20 cellular contexts compared by ENCODE assay signal in the genomic region with DNA sequence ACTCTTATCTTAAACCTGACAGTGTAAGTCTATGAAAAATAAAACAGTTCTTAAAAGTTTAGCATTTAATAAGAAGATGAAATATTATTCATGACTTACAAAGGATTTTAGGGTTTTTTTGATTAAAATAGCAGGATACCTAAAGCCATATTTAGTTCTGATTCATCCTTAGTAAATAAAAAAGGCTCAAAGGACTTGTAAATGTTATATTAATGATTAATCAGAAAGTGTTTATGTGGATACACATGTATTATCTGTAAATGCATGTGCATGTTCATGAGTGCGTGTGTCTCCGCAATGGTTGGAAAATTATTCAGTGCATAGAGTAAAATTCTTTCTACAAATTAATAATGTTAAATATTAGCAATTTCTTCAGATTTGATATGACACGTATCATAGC. TPM values are rescaled to one million over a fixed set of nuclear protein-coding genes. Genes with fewer than 3 reads are reported as not detected.
DNase-seq lines count a peak whose midpoint lies in the region; ATAC-seq and FAIRE-seq lines count a peak whose summit lies in the region.
"Had no signal": no experiment of that assay in that cellular context is flagged by ENCODE, and none has a peak within 500 bp of the region (broad histone marks: within the 10 kb centered on the region; RNA-seq: fewer than 3 reads in every experiment).

No MANE protein-coding gene starts in this region.

- ATAC-seq in HG02885 (IDR thresholded peaks at IDR 0.05; ENCODE audit: poor library complexity, unreplicated experiment) = no peak
- ATAC-seq: CD8-positive, alpha-beta T cell had no signal

- DNase-seq in DMS53 (lab: John Stamatoyannopoulos, UW) (peak; percentile 86), immature natural killer cell (no peak), SW 1271 (lab: John Stamatoyannopoulos, UW) (no peak)
- no peak for DNase-seq in activated naive CD4-positive, alpha-beta T cell treated with anti-CD3 and anti-CD28 coated beads, Interleukin-2, amount 50 U/mL, for 16 hours
- DNase-seq: 8988T; Caco-2; CD4-positive, CD25-positive, alpha-beta regulatory T cell; CD8-positive, alpha-beta T cell; DMS153; DMS79 treated with DMSO at 0.1 percent for 48 hours; GF-D8; GOT3; HFFc6 had no signal

- no peaks in the 10 kb centered on the region for H3K9me3 Mint-ChIP-seq in immature natural killer cell
- H3K9me3 Mint-ChIP-seq: CD8-positive, alpha-beta T cell; HFFc6 had no signal

- peak overlapping the region; percentile 84 to 99 (median 96) for H3K4me3 Mint-ChIP-seq in immature natural killer cell
- H3K4me3 Mint-ChIP-seq: B cell; CD4-positive, CD25-positive, alpha-beta regulatory T cell; CD8-positive, alpha-beta T cell; HFFc6 had no signal

- H3K27me3 Mint-ChIP-seq in immature natural killer cell (ENCODE audit: low read depth in 3 of 3) = peaks cover 0 to 16% (median 2%) of the 10 kb centered on the region in 3 donors
- H3K27me3 Mint-ChIP-seq: B cell had no signal

- peaks cover 4 to 16% of the 10 kb centered on the region in 2 donors for H3K4me1 Mint-ChIP-seq in immature natural killer cell
- H3K4me1 Mint-ChIP-seq: B cell; CD4-positive, CD25-positive, alpha-beta regulatory T cell had no signal

- peak; percentile 3 for FAIRE-seq in A204.1 (lab: Jason Lieb, UNC)
- FAIRE-seq: GM12891, GM18507, H54 had no signal

- H3K36me3 Mint-ChIP-seq in immature natural killer cell = peaks cover 30 to 33% (median 32%) of the 10 kb centered on the region in 3 donors
- H3K36me3 Mint-ChIP-seq: CD4-positive, CD25-positive, alpha-beta regulatory T cell; CD8-positive, alpha-beta T cell had no signal

- peak overlapping the region in 5 of 6 donors; percentile 7 to 91 (median 86) for H3K27ac Mint-ChIP-seq in immature natural killer cell
- H3K27ac Mint-ChIP-seq: B cell; CD4-positive, CD25-positive, alpha-beta regulatory T cell; CD8-positive, alpha-beta T cell; HFFc6 had no signal

RNA-seq across cellular contexts. Expression of a gene that starts 4.4 kb away (rescaled TPM):
- 1,000 to 10,000 TPM; 1,026 to 1,807 (median 1,127) TPM for polyA plus RNA-seq in immature natural killer cell
- polyA plus RNA-seq: AG04450 had no signal

RNA-seq across cellular contexts. Expression of a gene that starts 37.4 kb away (rescaled TPM):
- polyA plus RNA-seq in immature natural killer cell = 100 to 1,000 TPM in 2 of 3 donors, 10 to 100 TPM in 1; 92.8 to 134 (median 130) TPM

RNA-seq across cellular contexts. Expression of a gene that starts 49.6 kb away (rescaled TPM):
- 1 to 10 TPM in 1 of 3 donors, under 1 TPM in 1, not detected in 1; 0.94 to 3.4 TPM for polyA plus RNA-seq in immature natural killer cell
- polyA plus RNA-seq: AG04450; CD4-positive, CD25-positive, alpha-beta regulatory T cell had no signal
